In genomic region chr5:27472000-27472763, GRCh38 we compare ENCODE assay signal across 1 cellular context.
TF ChIP-seq lines count a peak whose summit lies in the region.

No MANE protein-coding gene starts in this region.

TF ChIP-seq in HepG2, 621 proteins besides CTCF, POLR2A, EP300 and RAD21 (continued from another document and continues in another):
- TF ChIP-seq ZBED4 (CRISPR knock-in tag; IDR thresholded peaks at IDR 0.05; ENCODE audit: borderline replicate concordance) (no peak), SRF (IDR thresholded peaks at IDR 0.05; ENCODE audit: low read depth, low read length) (no peak), ZNF431 (CRISPR knock-in tag; IDR thresholded peaks at IDR 0.05; ENCODE audit: borderline replicate concordance, low read depth) (peak; percentile 54; the same call in 1 of the 2 replicates), MIER3 (CRISPR knock-in tag; IDR thresholded peaks at IDR 0.05; ENCODE audit: borderline replicate concordance) (peak; percentile 62; the same call in 1 of the 2 replicates), ZNF691 (CRISPR knock-in tag; IDR thresholded peaks at IDR 0.05; ENCODE audit: borderline replicate concordance, low read depth) (0 out of 2 replicates have a peak, but pooled peaks have one; percentile 56), PLRG1 (conservative IDR thresholded peaks at IDR 0.05) (no peak), NR1H2 (CRISPR knock-in tag; IDR thresholded peaks at IDR 0.05; ENCODE audit: borderline replicate concordance, low read depth) (no peak), MYNN (CRISPR knock-in tag; IDR thresholded peaks at IDR 0.05; ENCODE audit: low read depth) (no peak), CEBPB (IDR thresholded peaks at IDR 0.05; ENCODE audit: borderline replicate concordance, low read depth, low read length) (peak; percentile 43; the same call in 1 of the 2 replicates), BCL3 (CRISPR knock-in tag; IDR thresholded peaks at IDR 0.05) (no peak), ZNF614 (CRISPR knock-in tag; IDR thresholded peaks at IDR 0.05; ENCODE audit: borderline replicate concordance) (peak; percentile 28; the same call in 1 of the 2 replicates), NONO (IDR thresholded peaks at IDR 0.05) (no peak), NONO (CRISPR knock-in tag; conservative IDR thresholded peaks at IDR 0.05) (peak; percentile 50; the same call in 1 of the 2 replicates), GATA4 (IDR thresholded peaks at IDR 0.05; ENCODE audit: borderline replicate concordance, low read depth) (0 out of 2 replicates have a peak, but pooled peaks have one; percentile 30), LCORL (IDR thresholded peaks at IDR 0.05) (peak; percentile 36; the same call in 1 of the 2 replicates), LCORL (CRISPR knock-in tag; IDR thresholded peaks at IDR 0.05) (no peak), SMAD1 (CRISPR knock-in tag; IDR thresholded peaks at IDR 0.05; ENCODE audit: borderline replicate concordance, low read depth) (no peak), ZNF556 (CRISPR knock-in tag; IDR thresholded peaks at IDR 0.05; ENCODE audit: borderline replicate concordance) (no peak), TEAD3 (CRISPR knock-in tag; optimal IDR thresholded peaks at IDR 0.05; ENCODE audit: borderline replicate concordance) (peak; percentile 84), ZNF547 (CRISPR knock-in tag; IDR thresholded peaks at IDR 0.05) (0 out of 2 replicates have a peak, but pooled peaks have one; percentile 30), SETDB1 (CRISPR knock-in tag; IDR thresholded peaks at IDR 0.05; ENCODE audit: borderline replicate concordance) (no peak), SPEN (CRISPR knock-in tag; IDR thresholded peaks at IDR 0.05; ENCODE audit: low read depth) (peak; percentile 28; the same call in 1 of the 2 replicates), MAFK (conservative IDR thresholded peaks at IDR 0.05 in 1 of 2, IDR thresholded peaks at IDR 0.05 in 1 of 2; ENCODE audit: low read length in 2 of 2) (no peak), KDM1A (CRISPR knock-in tag; IDR thresholded peaks at IDR 0.05) (no peak), SMARCC2 (IDR thresholded peaks at IDR 0.05) (no peak), NR2F6 (IDR thresholded peaks at IDR 0.05) (peak; percentile 59; the same call in 1 of the 2 replicates), NR2F6 (CRISPR knock-in tag; IDR thresholded peaks at IDR 0.05) (peak; percentile 63; the same call in 1 of the 2 replicates), TBX3 (IDR thresholded peaks at IDR 0.05; ENCODE audit: borderline replicate concordance) (0 out of 2 replicates have a peak, but pooled peaks have one; percentile 5), DR1 (CRISPR knock-in tag; IDR thresholded peaks at IDR 0.05) (peak; percentile 74; the same call in 1 of the 2 replicates), HMGXB4 (CRISPR knock-in tag; IDR thresholded peaks at IDR 0.05; ENCODE audit: borderline replicate concordance in 1 of 2, low read depth in 1 of 2) (peak in 1 of 2 experiments; percentile 52; a peak in 1 of 4 replicates), ZNF83 (CRISPR knock-in tag; IDR thresholded peaks at IDR 0.05; ENCODE audit: borderline replicate concordance) (no peak), CEBPG (CRISPR knock-in tag; IDR thresholded peaks at IDR 0.05) (peak; percentile 50; the same call in 1 of the 2 replicates), JUND (CRISPR knock-in tag; IDR thresholded peaks at IDR 0.05) (no peak), ZNF501 (CRISPR knock-in tag; IDR thresholded peaks at IDR 0.05) (0 out of 2 replicates have a peak, but pooled peaks have one; percentile 24), IKZF1 (IDR thresholded peaks at IDR 0.05) (no peak), CENPX (CRISPR knock-in tag; IDR thresholded peaks at IDR 0.05) (no peak), ZNF12 (CRISPR knock-in tag; IDR thresholded peaks at IDR 0.05) (no peak), MBNL3 (CRISPR knock-in tag; conservative IDR thresholded peaks at IDR 0.05) (no peak), ZBTB25 (CRISPR knock-in tag; IDR thresholded peaks at IDR 0.05) (peak; percentile 49; the same call in 1 of the 2 replicates), SSRP1 (CRISPR knock-in tag; IDR thresholded peaks at IDR 0.05) (peak; percentile 27; the same call in 1 of the 2 replicates), KAT8 (CRISPR knock-in tag; IDR thresholded peaks at IDR 0.05) (peak; percentile 61; the same call in 1 of the 2 replicates), ZNF619 (CRISPR knock-in tag; IDR thresholded peaks at IDR 0.05) (no peak), SP140L (CRISPR knock-in tag; IDR thresholded peaks at IDR 0.05; ENCODE audit: borderline replicate concordance) (no peak), ZNF3 (CRISPR knock-in tag; IDR thresholded peaks at IDR 0.05) (no peak), ZNF788 (CRISPR knock-in tag; IDR thresholded peaks at IDR 0.05; ENCODE audit: borderline replicate concordance) (peak; percentile 68; the same call in 1 of the 2 replicates), ZNF770 (CRISPR knock-in tag; IDR thresholded peaks at IDR 0.05) (no peak), ZNF205 (CRISPR knock-in tag; IDR thresholded peaks at IDR 0.05) (peak; percentile 66; the same call in 1 of the 2 replicates), HDAC2 (CRISPR knock-in tag; IDR thresholded peaks at IDR 0.05) (peak; percentile 26; the same call in 1 of the 2 replicates), SP5 (CRISPR knock-in tag; IDR thresholded peaks at IDR 0.05; ENCODE audit: borderline replicate concordance, low read depth) (peak; percentile 29; the same call in 1 of the 2 replicates), HNF4A (CRISPR knock-in tag; IDR thresholded peaks at IDR 0.05) (peak; percentile 30; the same call in 1 of the 2 replicates), CC2D1A (CRISPR knock-in tag; IDR thresholded peaks at IDR 0.05) (no peak), PATZ1 (CRISPR knock-in tag; IDR thresholded peaks at IDR 0.05) (peak; percentile 38; the same call in 1 of the 2 replicates), TERF1 (CRISPR knock-in tag; IDR thresholded peaks at IDR 0.05) (no peak), SOX5 (CRISPR knock-in tag; IDR thresholded peaks at IDR 0.05; ENCODE audit: borderline replicate concordance) (peak; percentile 28; the same call in 1 of the 2 replicates), ZGPAT (CRISPR knock-in tag; IDR thresholded peaks at IDR 0.05) (peak; percentile 67)
